In the genomic region with DNA sequence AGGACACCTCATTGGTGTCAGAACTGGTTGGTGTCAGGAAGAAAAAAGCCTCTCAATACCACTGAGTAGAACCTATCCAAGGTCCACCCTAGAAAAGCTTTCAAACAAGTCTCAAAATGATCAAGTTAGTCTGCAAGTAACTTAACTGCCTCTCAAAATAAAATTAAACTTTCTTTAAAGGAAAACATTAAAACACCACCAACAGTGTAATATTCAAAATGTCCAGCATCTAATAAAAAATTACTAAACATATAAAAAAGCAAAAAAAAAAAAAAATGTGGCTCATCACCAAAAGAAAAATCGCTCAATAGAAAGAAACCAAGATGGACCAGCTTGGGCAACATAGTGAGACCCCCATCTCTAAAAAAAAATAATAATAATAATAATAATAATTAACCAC, we compare ENCODE assay signal across 25 cellular contexts.
"Had no signal": no experiment of that assay in that cellular context is flagged by ENCODE, and none has a peak within 500 bp of the region (broad histone marks: within the 10 kb centered on the region; RNA-seq: fewer than 3 reads in every experiment).

No MANE protein-coding gene starts in this region.

- H3K4me3 ChIP-seq: stomach, suprapubic skin, testis, thoracic aorta, thyroid gland, tibial artery, tibial nerve, transverse colon, upper lobe of left lung, upper lobe of right lung, uterus, vagina had no signal

- H3K27ac ChIP-seq: stomach, suprapubic skin, testis, thoracic aorta, thyroid gland, tibial artery, tibial nerve, transverse colon, upper lobe of left lung, upper lobe of right lung, uterus, vagina had no signal

- FAIRE-seq: urothelium cell line had no signal

- H3K27me3 ChIP-seq: stomach, testis, thyroid gland, tibial artery, tibial nerve, transverse colon, upper lobe of left lung, upper lobe of right lung, uterus, vagina had no signal

- H3K9me3 ChIP-seq: stomach, suprapubic skin, testis, thoracic aorta, thyroid gland, tibial artery, transverse colon, upper lobe of left lung, upper lobe of right lung, uterus, vagina had no signal

- DNase-seq: stimulated activated CD4-positive, alpha-beta T cell treated with anti-CD3 and anti-CD28 coated beads, Interleukin-2, amount 100 ng/mL, for 48 hours; stimulated activated CD4-positive, alpha-beta T cell treated with anti-CD3 and anti-CD28 coated beads, Interleukin-4, amount 100 ng/mL, for 1 hour; stimulated activated CD4-positive, alpha-beta T cell treated with anti-CD3 and anti-CD28 coated beads, Interleukin-4, amount 100 ng/mL, for 24 hours; stimulated activated CD4-positive, alpha-beta T cell treated with anti-CD3 and anti-CD28 coated beads, Interleukin-4, amount 100 ng/mL, for 4 hours; stimulated activated CD8-positive, alpha-beta memory T cell treated with anti-CD3 and anti-CD28 coated beads, Interleukin-4, amount 100 ng/mL, for 48 hours; stimulated activated naive B cell treated with anti-CD40 and anti-IgM and Interleukin-4, amounts not matched to agents 10 μg/mL and 1 μg/mL and 100 μg/mL, for 72 hours; stimulated activated naive CD4-positive, alpha-beta T cell; stimulated activated naive CD4-positive, alpha-beta T cell treated with Interleukin-2 at 50 U/mL for 16 hours; stimulated activated naive CD8-positive, alpha-beta T cell treated with anti-CD3 and anti-CD28 coated beads, Interleukin-15, amount 100 ng/mL, for 72 hours; stimulated activated naive CD8-positive, alpha-beta T cell treated with anti-CD3 and anti-CD28 coated beads, Interleukin-15, Interleukin-2, amounts not matched to agents 100 U/mL and 50 U/mL, for 24 hours; stomach; substantia nigra; testis; thyroid gland; tibial artery; transverse colon; trophoblast cell; upper lobe of left lung; upper lobe of right lung; uterus had no signal

- H3K36me3 ChIP-seq: stomach, suprapubic skin, thoracic aorta, thyroid gland, tibial artery, tibial nerve, transverse colon, upper lobe of left lung, upper lobe of right lung, uterus, vagina had no signal

- H3K4me1 ChIP-seq: stomach, suprapubic skin, testis, thyroid gland, tibial artery, tibial nerve, transverse colon, upper lobe of left lung, upper lobe of right lung, uterus, vagina had no signal
